ENCODE assay signal across 8 cellular contexts in the genomic region with DNA sequence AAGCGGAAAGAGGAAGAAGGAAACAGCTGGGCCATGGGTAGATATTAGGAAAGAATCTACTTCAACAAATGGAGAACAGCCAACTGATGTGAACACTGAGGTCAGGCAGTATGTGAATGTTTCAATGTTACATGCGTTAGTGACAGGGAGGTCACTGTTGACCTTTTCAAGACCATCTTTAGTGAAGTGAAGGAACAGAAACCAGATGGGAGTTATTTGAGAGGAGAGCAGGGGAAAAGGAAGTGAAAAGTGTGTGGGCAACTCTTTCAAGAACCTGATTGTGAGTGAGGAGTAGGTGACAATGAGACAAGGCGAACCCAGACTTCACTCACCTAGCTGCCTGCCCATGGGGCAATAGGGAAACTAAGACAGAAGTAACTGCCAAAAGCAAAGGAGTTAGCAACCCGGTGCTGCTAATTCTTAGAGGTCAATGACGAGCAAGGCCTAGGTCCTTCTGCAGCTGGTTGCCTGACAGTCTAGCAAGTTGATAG.
A peak's percentile ranks its signal among the peaks of the same experiment; 100 is the strongest.
DNase-seq lines count a peak whose midpoint lies in the region; ATAC-seq lines count a peak whose summit lies in the region.

No MANE protein-coding gene starts in this region.

- DNase-seq in CD1c-positive myeloid dendritic cell (ENCODE audit: extremely low spot score) (peak; percentile 78), GM19240 (ENCODE audit: insufficient read length, low spot score) (peak; percentile 22), SIG-M5 treated with dmso at 0.1 percent for 504 hours (lab: John Stamatoyannopoulos, UW; ENCODE audit: unreplicated experiment) (peak; percentile 88), NK-92 (lab: John Stamatoyannopoulos, UW; ENCODE audit: unreplicated experiment) (no peak), superior temporal gyrus (ENCODE audit: extremely low spot score) (no peak), cerebellar cortex (ENCODE audit: low spot score) (no peak)
- DNase-seq in activated CD8-positive, alpha-beta memory T cell treated with anti-CD3 and anti-CD28 coated beads, Interleukin-2, amount 50 U/mL, for 48 hours, result no peak

- ATAC-seq in HG03060 (IDR thresholded peaks at IDR 0.05; ENCODE audit: low read depth, unreplicated experiment), result peak; percentile 92

Comparison
In these comparisons a context has a peak if more than half of its experiments do, and no peak if none do; other contexts are left out.
1. DNase-seq: peak in CD1c-positive myeloid dendritic cell (single experiment), GM19240 (single experiment) and SIG-M5 treated with dmso at 0.1 percent for 504 hours (single experiment); none in NK-92 (single experiment), superior temporal gyrus (single experiment), cerebellar cortex (single experiment) and activated CD8-positive, alpha-beta memory T cell treated with anti-CD3 and anti-CD28 coated beads, Interleukin-2, amount 50 U/mL, for 48 hours (single experiment).